ENCODE assay signal across 23 cellular contexts in the genomic region with DNA sequence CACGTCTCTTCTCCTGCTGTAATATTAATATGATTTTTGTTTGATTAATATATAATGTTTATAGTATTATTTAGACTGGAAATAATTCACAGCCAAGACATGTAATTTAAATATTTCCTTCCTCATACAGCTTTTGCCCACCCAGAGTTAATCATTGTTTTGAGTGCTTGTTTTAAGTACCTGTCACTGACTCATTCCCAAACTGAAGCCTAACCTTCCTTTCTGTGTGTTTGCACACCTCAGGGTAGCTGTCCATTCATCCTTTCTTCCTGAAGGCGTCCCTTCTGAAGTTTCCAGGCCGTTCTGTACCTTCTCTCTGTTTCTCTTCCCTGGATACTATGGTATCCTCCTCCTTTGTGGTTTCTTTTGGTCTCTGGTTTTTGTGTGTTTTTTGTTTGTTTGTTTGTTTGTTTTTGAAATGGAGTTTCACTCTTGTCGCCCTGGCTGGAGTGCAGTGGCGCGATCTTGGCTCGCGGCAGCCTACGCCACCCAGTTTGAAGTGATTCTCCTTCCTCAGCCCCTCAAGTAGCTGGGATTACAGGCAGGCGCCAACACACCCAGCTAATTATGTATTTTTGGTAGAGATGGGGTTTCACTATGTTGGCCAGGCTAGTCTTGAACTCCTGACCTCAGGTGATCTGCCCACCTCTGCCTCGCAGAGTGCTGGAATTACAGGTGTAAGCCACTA. TPM values are rescaled to one million over a fixed set of nuclear protein-coding genes. Genes with fewer than 3 reads are reported as not detected.
A peak's percentile ranks its signal among the peaks of the same experiment; 100 is the strongest.
DNase-seq lines count a peak whose midpoint lies in the region; ATAC-seq and TF ChIP-seq lines count a peak whose summit lies in the region.
"Had no signal": no experiment of that assay in that cellular context is flagged by ENCODE, and none has a peak within 500 bp of the region (broad histone marks: within the 10 kb centered on the region; RNA-seq: fewer than 3 reads in every experiment).

No MANE protein-coding gene starts in this region.

- H2BK120ac ChIP-seq in H9 (ENCODE audit: low read depth, low read length, poor library complexity, severe bottlenecking), result no peak overlapping the region

- H2BK20ac ChIP-seq in H9 (ENCODE audit: low read depth, low read length, poor library complexity, severe bottlenecking), result no peak overlapping the region

- peaks cover 8% of the 10 kb centered on the region for H3K79me1 ChIP-seq in H9 (ENCODE audit: insufficient read depth, low read depth, low read length, poor library complexity, severe bottlenecking)

- no peaks in the 10 kb centered on the region for H3K9me3 Mint-ChIP-seq in H9
- H3K9me3 Mint-ChIP-seq: activated CD4-positive, alpha-beta memory T cell treated with anti-CD3 and anti-CD28 coated beads, Interleukin-2, amount 10 ng/mL, durations not matched to agents 7 days and 5 days; activated naive CD4-positive, alpha-beta T cell treated with anti-CD3 and anti-CD28 coated beads, Interleukin-2, amount 10 ng/mL, durations not matched to agents 7 days and 5 days; T-helper 2 cell treated with Interferon-gamma antibody and Interleukin-4, amounts not matched to agents 5 μg/mL and 100 μg/mL, for 36 hours had no signal

- no peak overlapping the region for H4K5ac ChIP-seq in H9 (ENCODE audit: insufficient read length, low read depth, low read length)

- no peaks in the 10 kb centered on the region for H4K20me1 ChIP-seq in H9 (ENCODE audit: control insufficient read depth, insufficient read depth, insufficient read length)

- WGBS in H9 (ENCODE audit: extremely low coverage, insufficient read length, low lambda C conversion rate), result no CpG with 5 or more reads among the region's 11 CpGs

- DNase-seq in left colon, result no peak
- DNase-seq in putamen (ENCODE audit: low spot score), result no peak
- DNase-seq in OCI-M2 (lab: John Stamatoyannopoulos, UW; ENCODE audit: unreplicated experiment), result no peak
- DNase-seq in H9, result no peak
- DNase-seq: activated CD4-positive, alpha-beta memory T cell treated with anti-CD3 and anti-CD28 coated beads, Interleukin-2, amount 10 ng/mL, durations not matched to agents 7 days and 5 days; activated naive CD4-positive, alpha-beta T cell treated with anti-CD3 and anti-CD28 coated beads, Interleukin-2, amount 10 ng/mL, durations not matched to agents 7 days and 5 days; activated T-cell treated with anti-CD3 and anti-CD28 coated beads, Interleukin-2, amount 50 U/mL, for 1 hour; aorta; DND-41; effector CD4-positive, alpha-beta T cell; head of caudate nucleus; NCI-H2107; NCI-H69; occipital lobe; PC-9; right cardiac atrium; stimulated activated CD4-positive, alpha-beta T cell treated with anti-CD3 and anti-CD28 coated beads, Interleukin-15, amount 100 ng/mL, for 24 hours had no signal

- no peak overlapping the region for H3K4me3 Mint-ChIP-seq in H9
- H3K4me3 Mint-ChIP-seq: activated CD4-positive, alpha-beta memory T cell treated with anti-CD3 and anti-CD28 coated beads, Interleukin-2, amount 10 ng/mL, durations not matched to agents 7 days and 5 days; activated naive CD4-positive, alpha-beta T cell treated with anti-CD3 and anti-CD28 coated beads, Interleukin-2, amount 10 ng/mL, durations not matched to agents 7 days and 5 days; T-helper 2 cell treated with Interferon-gamma antibody and Interleukin-4, amounts not matched to agents 5 μg/mL and 100 μg/mL, for 36 hours had no signal

- intact Hi-C loops in left colon (cut with DNase I, micrococcal nuclease), result no loop called here

- H2BK12ac ChIP-seq in H9 (ENCODE audit: insufficient read length, low read depth, low read length), result no peak overlapping the region

- H3K4me2 ChIP-seq in H9 (ENCODE audit: insufficient read depth, insufficient read length, low read length), result no peak overlapping the region
- H3K4me2 ChIP-seq: PC-9 had no signal

- H3K79me2 ChIP-seq in H9 (ENCODE audit: insufficient read depth, low read length), result no peaks in the 10 kb centered on the region

- no peak overlapping the region for H3T11ph ChIP-seq in H9 (ENCODE audit: low read length)

- H3K9ac ChIP-seq in H9 (ENCODE audit: extremely low read depth, insufficient read length, low read length), result no peak overlapping the region

- no peak overlapping the region for H3K56ac ChIP-seq in H9 (ENCODE audit: insufficient read length, low read depth, low read length)

- no peak overlapping the region for H3K23ac ChIP-seq in H9 (ENCODE audit: insufficient read length, low read depth, low read length)

- H2BK5ac ChIP-seq in H9 (ENCODE audit: insufficient read length, low read length), result no peak overlapping the region

- no peaks in the 10 kb centered on the region for H3K27me3 ChIP-seq in H9 (ENCODE audit: insufficient read depth, low read length)

- no peak overlapping the region for H2AFZ ChIP-seq in H9 (ENCODE audit: low read length)
- H2AFZ ChIP-seq: PC-9 had no signal

- H3K27ac ChIP-seq in H9 (ENCODE audit: insufficient read length, low read depth, low read length), result no peak overlapping the region
- H3K27ac ChIP-seq: PC-9 had no signal

- TF ChIP-seq CTCF in H9 (conservative IDR thresholded peaks at IDR 0.05), result no peak

- no peaks in the 10 kb centered on the region for H3K4me1 ChIP-seq in H9 (ENCODE audit: insufficient read depth, low read length)

- no peak overlapping the region for H3K14ac ChIP-seq in H9 (ENCODE audit: insufficient read depth, low read length)

- no peaks in the 10 kb centered on the region for H3K23me2 ChIP-seq in H9 (ENCODE audit: insufficient read length, low read depth, low read length, poor library complexity, severe bottlenecking)

- no peak overlapping the region; a peak in 2 of 7 replicates for H3K27ac Mint-ChIP-seq in H9
- H3K27ac Mint-ChIP-seq: activated CD4-positive, alpha-beta memory T cell treated with anti-CD3 and anti-CD28 coated beads, Interleukin-2, amount 10 ng/mL, durations not matched to agents 7 days and 5 days; activated naive CD4-positive, alpha-beta T cell treated with anti-CD3 and anti-CD28 coated beads, Interleukin-2, amount 10 ng/mL, durations not matched to agents 7 days and 5 days; T-helper 2 cell treated with Interferon-gamma antibody and Interleukin-4, amounts not matched to agents 5 μg/mL and 100 μg/mL, for 36 hours had no signal

- peaks cover 0 to 10% of the 10 kb centered on the region in 2 experiments; a peak in 3 of 4 replicates for H3K4me1 Mint-ChIP-seq in H9
- H3K4me1 Mint-ChIP-seq: activated CD4-positive, alpha-beta memory T cell treated with anti-CD3 and anti-CD28 coated beads, Interleukin-2, amount 10 ng/mL, durations not matched to agents 7 days and 5 days had no signal

- H4K8ac ChIP-seq in H9 (replicated peaks; ENCODE audit: insufficient read length, low read depth, low read length), result no peak overlapping the region

- no peaks in the 10 kb centered on the region for H3K27me3 Mint-ChIP-seq in H9 (ENCODE audit: low read depth)
- H3K27me3 Mint-ChIP-seq: activated CD4-positive, alpha-beta memory T cell treated with anti-CD3 and anti-CD28 coated beads, Interleukin-2, amount 10 ng/mL, durations not matched to agents 7 days and 5 days; activated naive CD4-positive, alpha-beta T cell treated with anti-CD3 and anti-CD28 coated beads, Interleukin-2, amount 10 ng/mL, durations not matched to agents 7 days and 5 days had no signal

- no peak overlapping the region for H3K4ac ChIP-seq in H9 (ENCODE audit: low read depth, low read length)

- H2BK15ac ChIP-seq in H9 (ENCODE audit: low read depth, low read length), result no peak overlapping the region

- H3K36me3 Mint-ChIP-seq in H9 (ENCODE audit: insufficient read depth in 1 of 3, low read depth in 3 of 3), result no peaks in the 10 kb centered on the region; a peak in 1 of 7 replicates

- H2AK5ac ChIP-seq in H9 (ENCODE audit: insufficient read length, low read length), result no peak overlapping the region

- no peak overlapping the region for H4K91ac ChIP-seq in H9 (ENCODE audit: insufficient read length, low read depth, low read length)

- H3K18ac ChIP-seq in H9 (ENCODE audit: insufficient read length, low read depth, low read length), result no peak overlapping the region

- no peaks in the 10 kb centered on the region for H3K9me3 ChIP-seq in H9 (ENCODE audit: control insufficient read depth, low read depth, low read length)

- ATAC-seq in GM18508 (IDR thresholded peaks at IDR 0.05; ENCODE audit: insufficient read depth, unreplicated experiment) (peak; percentile 89), GM21447 (IDR thresholded peaks at IDR 0.05; ENCODE audit: unreplicated experiment) (peak; percentile 53), HG03571 (IDR thresholded peaks at IDR 0.05; ENCODE audit: unreplicated experiment) (peak; percentile 85), left colon (peak; percentile 42), HG03457 (IDR thresholded peaks at IDR 0.05; ENCODE audit: unreplicated experiment) (no peak)
- ATAC-seq: HepG2, right cardiac atrium had no signal

RNA-seq across cellular contexts. Expression of gene KANK1, which starts 22.6 kb away (rescaled TPM):
- 10 to 100 TPM; 29.1 to 30.2 TPM for total RNA-seq in left colon
- total RNA-seq in H9 (2021), result 14.3 and 14.9 TPM in 2 replicates
